ENCODE assay signal across 7 cellular contexts in the genomic region with DNA sequence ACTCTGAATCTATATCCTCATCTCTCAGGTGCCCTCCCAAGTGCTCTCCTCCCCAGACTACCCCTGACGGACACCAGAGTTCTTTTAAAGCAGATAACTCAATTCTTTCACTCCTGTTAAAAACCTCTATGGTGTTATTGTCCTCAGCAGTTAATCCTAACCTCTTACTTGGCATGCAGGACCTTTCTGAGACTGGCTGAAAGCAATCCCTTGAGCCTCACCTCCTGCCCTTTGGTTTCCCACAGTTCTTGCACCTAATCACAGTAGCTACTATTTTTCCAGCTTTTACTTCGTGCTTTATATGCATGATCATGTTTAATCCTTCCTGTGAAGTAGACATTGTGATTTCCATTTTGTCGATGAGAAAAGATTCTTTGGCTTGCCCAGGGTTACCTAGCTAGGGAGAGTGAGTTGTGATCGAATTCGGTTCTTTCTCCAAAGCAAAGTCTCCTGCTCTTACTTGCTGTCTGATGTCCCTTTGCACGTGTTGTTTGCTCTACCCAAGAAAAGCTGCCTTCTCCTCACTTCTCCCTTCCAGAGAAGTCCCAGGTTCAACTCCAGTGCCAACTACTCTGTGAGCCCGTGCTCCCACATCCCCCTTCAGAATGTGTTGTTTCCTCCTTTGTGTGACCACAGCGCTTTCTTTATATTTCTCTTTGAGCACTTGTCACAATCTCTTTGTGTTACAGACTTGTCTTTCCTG. TPM values are rescaled to one million over a fixed set of nuclear protein-coding genes. Genes with fewer than 3 reads are reported as not detected.
DNase-seq lines count a peak whose midpoint lies in the region; ATAC-seq and FAIRE-seq lines count a peak whose summit lies in the region.

No MANE protein-coding gene starts in this region.

- peak overlapping the region; percentile 6 for H3K27ac ChIP-seq in ectodermal cell (ENCODE audit: insufficient read depth, low read depth, low read length, poor library complexity, severe bottlenecking)
- no peak overlapping the region for H3K27ac ChIP-seq in rectal smooth muscle tissue (ENCODE audit: low read depth, low read length)

- DNase-seq in GM18507 (ENCODE audit: extremely low spot score, insufficient read length, low read depth): no peak
- no peak for DNase-seq in NT2/D1 (ENCODE audit: low read depth, low spot score)
- no peak for DNase-seq in NCI-H2081 (lab: John Stamatoyannopoulos, UW)

- H3K4me3 ChIP-seq in NT2/D1 (ENCODE audit: insufficient read length, low read depth) (peak overlapping the region; percentile 87), ectodermal cell (ENCODE audit: insufficient read depth, low read depth, low read length) (peak overlapping the region; percentile 8), rectal smooth muscle tissue (ENCODE audit: low read length) (peak overlapping the region; percentile 17)

- peaks cover 33% of the 10 kb centered on the region for H3K36me3 ChIP-seq in NT2/D1 (ENCODE audit: insufficient read depth, insufficient read length, low read length)
- no peaks in the 10 kb centered on the region for H3K36me3 ChIP-seq in ectodermal cell (ENCODE audit: control insufficient read depth, insufficient read depth, low read length)
- H3K36me3 ChIP-seq in rectal smooth muscle tissue (ENCODE audit: control insufficient read depth, insufficient read depth, low read length): no peaks in the 10 kb centered on the region

- WGBS in ectodermal cell, 2 experiments: 65 to 70% methylated on average over 8 of the region's 8 CpGs

- H3K4me1 ChIP-seq in NT2/D1 (ENCODE audit: insufficient read depth, insufficient read length) (peaks cover 16% of the 10 kb centered on the region), ectodermal cell (ENCODE audit: control insufficient read depth, insufficient read depth, low read length) (peaks cover 19% of the 10 kb centered on the region), rectal smooth muscle tissue (ENCODE audit: control insufficient read depth, insufficient read depth, low read length) (peaks cover 11% of the 10 kb centered on the region)

- FAIRE-seq in GM18507 (lab: Jason Lieb, UNC): peak; percentile 53

- no peaks in the 10 kb centered on the region for H3K9me3 ChIP-seq in NT2/D1 (ENCODE audit: insufficient read depth, low read length)
- H3K9me3 ChIP-seq in ectodermal cell (ENCODE audit: control insufficient read depth, low read length): no peaks in the 10 kb centered on the region

- ATAC-seq in GM18520 (IDR thresholded peaks at IDR 0.05; ENCODE audit: unreplicated experiment) (no peak), HG02759 (IDR thresholded peaks at IDR 0.05; ENCODE audit: unreplicated experiment) (no peak)

- H3K9ac ChIP-seq in NT2/D1 (ENCODE audit: insufficient read length, low read depth) (peak overlapping the region; percentile 97), rectal smooth muscle tissue (ENCODE audit: low read length) (no peak overlapping the region)

- H3K27me3 ChIP-seq in NT2/D1 (ENCODE audit: insufficient read depth, insufficient read length) (no peaks in the 10 kb centered on the region), ectodermal cell (ENCODE audit: control insufficient read depth, insufficient read depth, low read length, poor library complexity, severe bottlenecking) (no peaks in the 10 kb centered on the region), rectal smooth muscle tissue (ENCODE audit: control insufficient read depth, insufficient read depth, low read length) (no peaks in the 10 kb centered on the region)

RNA-seq across cellular contexts. Expression of gene UBE2L3, which starts 2.1 kb away (rescaled TPM):
- polyA plus RNA-seq in ectodermal cell (2013, experiment 1 of 4): 92.6 TPM
- polyA plus RNA-seq in ectodermal cell (2013, experiment 2 of 4): 93.7 TPM
- polyA plus RNA-seq in ectodermal cell (2013, experiment 3 of 4): 80.7 TPM
- polyA plus RNA-seq in ectodermal cell (2013, experiment 4 of 4): 95.2 TPM

RNA-seq across cellular contexts. Expression of gene RIMBP3C, which starts 18.3 kb away (rescaled TPM):
- 0.35 TPM for polyA plus RNA-seq in ectodermal cell (2013, experiment 1 of 4)
- polyA plus RNA-seq in ectodermal cell (2013, experiment 2 of 4): 0.18 TPM
- polyA plus RNA-seq in ectodermal cell (2013, experiment 3 of 4): 0.16 TPM
- polyA plus RNA-seq in ectodermal cell (2013, experiment 4 of 4): not detected

Comparison
In these comparisons a context has a peak if more than half of its experiments do, and no peak if none do; other contexts are left out.
1. H3K4me3 ChIP-seq: peak in every context shown above with its lines; median percentile 87 in NT2/D1; 17 in rectal smooth muscle tissue; 8 in ectodermal cell.